ENCODE assay signal across 1 cellular context in the genomic region with DNA sequence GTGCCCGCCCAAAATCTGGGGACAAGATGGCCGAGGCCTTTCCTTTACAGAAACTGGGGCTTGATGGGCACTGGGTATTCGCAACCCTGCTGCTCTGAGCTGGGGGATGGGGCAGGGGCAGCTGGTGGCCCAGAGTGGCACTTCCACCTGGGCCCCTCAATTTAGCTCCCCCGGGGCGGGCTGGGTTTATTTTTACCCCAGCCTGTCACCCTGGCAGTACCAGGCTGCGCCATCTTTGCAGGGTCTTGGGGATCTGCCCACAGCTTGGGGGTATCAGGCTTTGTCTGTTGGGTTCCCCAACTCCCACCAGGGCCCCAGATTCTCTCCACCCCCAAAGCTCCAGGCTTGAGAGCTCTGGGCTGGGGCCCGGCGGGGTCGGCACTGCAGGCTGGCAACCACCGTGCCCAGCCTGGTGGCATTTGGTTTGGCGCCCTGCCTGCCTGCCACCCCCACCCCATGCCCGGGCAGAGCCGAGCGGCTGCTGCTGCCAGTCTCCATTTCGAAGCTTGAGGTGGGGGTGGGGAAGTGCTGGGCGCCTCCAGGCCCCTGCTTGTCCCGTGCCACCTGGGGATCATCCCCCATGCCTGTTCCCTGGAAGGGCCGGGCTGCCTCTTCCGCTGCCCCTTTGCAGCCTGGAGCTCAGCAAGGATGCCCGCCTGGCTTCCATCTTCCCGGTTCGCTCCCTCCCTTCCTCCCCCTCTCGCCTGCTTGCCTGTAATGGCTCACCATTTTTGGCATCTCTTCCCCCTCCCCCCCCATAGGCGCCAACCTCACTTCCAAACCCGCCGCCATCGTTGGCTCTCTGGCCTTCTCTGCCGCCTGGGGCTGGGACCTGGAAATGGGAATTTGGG.
A peak's percentile ranks its signal among the peaks of the same experiment; 100 is the strongest.
TF ChIP-seq lines count a peak whose summit lies in the region.

No MANE protein-coding gene starts in this region.

TF ChIP-seq in HepG2, 621 proteins besides CTCF, POLR2A, EP300 and RAD21:
- TF ChIP-seq HNRNPL (IDR thresholded peaks at IDR 0.05; ENCODE audit: low read depth, low read length) (peak; percentile 80), ZSCAN25 (CRISPR knock-in tag; IDR thresholded peaks at IDR 0.05) (no peak), HNRNPK (IDR thresholded peaks at IDR 0.05; ENCODE audit: low read depth, low read length, poor library complexity, severe bottlenecking) (no peak), ZFP36L1 (CRISPR knock-in tag; IDR thresholded peaks at IDR 0.05) (no peak), ZNF792 (CRISPR knock-in tag; IDR thresholded peaks at IDR 0.05) (no peak), ZNF12 (CRISPR knock-in tag; IDR thresholded peaks at IDR 0.05) (no peak)
